28 cellular contexts compared by ENCODE assay signal in genomic region chrX:40966204-40966820, GRCh38.
DNase-seq lines count a peak whose midpoint lies in the region; ATAC-seq, FAIRE-seq and TF ChIP-seq lines count a peak whose summit lies in the region.
"Had no signal": no experiment of that assay in that cellular context is flagged by ENCODE, and none has a peak within 500 bp of the region (broad histone marks: within the 10 kb centered on the region; RNA-seq: fewer than 3 reads in every experiment).

No MANE protein-coding gene starts in this region.

- peak overlapping the region; percentile 76 for H3K27ac Mint-ChIP-seq in activated naive CD4-positive, alpha-beta T cell treated with anti-CD3 and anti-CD28 coated beads, Interleukin-2, amount 50 U/mL, for 24 hours
- H3K27ac Mint-ChIP-seq: activated CD4-positive, alpha-beta T cell treated with anti-CD3 and anti-CD28 coated beads for 36 hours; activated CD8-positive, alpha-beta T cell treated with anti-CD3 and anti-CD28 coated beads, Interleukin-2, amount 10 ng/mL, durations not matched to agents 7 days and 5 days; activated naive CD8-positive, alpha-beta T cell treated with anti-CD3 and anti-CD28 coated beads, Interleukin-2, amount 10 ng/mL, durations not matched to agents 7 days and 5 days; CD4-positive, CD25-positive, alpha-beta regulatory T cell; GM23338; immature natural killer cell; stimulated activated naive CD8-positive, alpha-beta T cell treated with anti-CD3 and anti-CD28 coated beads, Interleukin-15, Interleukin-2, amounts not matched to agents 100 ng/mL and 50 ng/mL, for 24 hours had no signal

- H3K4me1 ChIP-seq in left lung (peaks cover 0 to 5% of the 10 kb centered on the region in 2 donors), gastrocnemius medialis (peaks cover 0 to 7% of the 10 kb centered on the region in 2 donors)
- H3K4me1 ChIP-seq: ascending aorta, sigmoid colon, thyroid gland had no signal

- H3K27me3 ChIP-seq in bronchial epithelial cell (ENCODE audit: control insufficient read depth, insufficient read depth, low read length): no peaks in the 10 kb centered on the region
- H3K27me3 ChIP-seq in left lung: no peaks in the 10 kb centered on the region
- no peaks in the 10 kb centered on the region for H3K27me3 ChIP-seq in gastrocnemius medialis
- H3K27me3 ChIP-seq: ascending aorta, sigmoid colon, thyroid gland had no signal

- ATAC-seq in left lung (no peak), gastrocnemius medialis (no peak)
- ATAC-seq: activated CD4-positive, alpha-beta T cell treated with anti-CD3 and anti-CD28 coated beads for 36 hours; activated CD8-positive, alpha-beta T cell treated with anti-CD3 and anti-CD28 coated beads, Interleukin-2, amount 10 ng/mL, durations not matched to agents 7 days and 5 days; GM23338; naive thymus-derived CD8-positive, alpha-beta T cell; SK-N-SH treated with all-trans-retinoic acid at 6 μM for 48 hours had no signal

- H3K27ac ChIP-seq in left lung (peak overlapping the region; percentile 0 to 65), gastrocnemius medialis (peak overlapping the region; percentile 12 to 59 (median 50)), substantia nigra (ENCODE audit: low read depth, low read length, poor library complexity, severe bottlenecking) (no peak overlapping the region)
- H3K27ac ChIP-seq: 22Rv1, ascending aorta, sigmoid colon, thyroid gland had no signal

- no peak overlapping the region for H3K4me3 Mint-ChIP-seq in activated naive CD4-positive, alpha-beta T cell treated with anti-CD3 and anti-CD28 coated beads, Interleukin-2, amount 50 U/mL, for 24 hours
- H3K4me3 Mint-ChIP-seq: activated CD4-positive, alpha-beta T cell treated with anti-CD3 and anti-CD28 coated beads for 36 hours; activated CD8-positive, alpha-beta T cell treated with anti-CD3 and anti-CD28 coated beads, Interleukin-2, amount 10 ng/mL, durations not matched to agents 7 days and 5 days; activated naive CD8-positive, alpha-beta T cell treated with anti-CD3 and anti-CD28 coated beads, Interleukin-2, amount 10 ng/mL, durations not matched to agents 7 days and 5 days; CD4-positive, CD25-positive, alpha-beta regulatory T cell; GM23338; immature natural killer cell; naive thymus-derived CD8-positive, alpha-beta T cell; stimulated activated naive CD8-positive, alpha-beta T cell treated with anti-CD3 and anti-CD28 coated beads, Interleukin-15, Interleukin-2, amounts not matched to agents 100 ng/mL and 50 ng/mL, for 24 hours had no signal

- H3K36me3 ChIP-seq in bronchial epithelial cell (ENCODE audit: control insufficient read depth, insufficient read depth, low read length): no peaks in the 10 kb centered on the region
- no peaks in the 10 kb centered on the region for H3K36me3 ChIP-seq in left lung
- no peaks in the 10 kb centered on the region for H3K36me3 ChIP-seq in gastrocnemius medialis
- H3K36me3 ChIP-seq: ascending aorta, sigmoid colon, thyroid gland had no signal

- no peak for FAIRE-seq in bronchial epithelial cell (lab: Jason Lieb, UNC)

- H3K36me3 Mint-ChIP-seq in activated naive CD4-positive, alpha-beta T cell treated with anti-CD3 and anti-CD28 coated beads, Interleukin-2, amount 50 U/mL, for 24 hours: no peaks in the 10 kb centered on the region
- H3K36me3 Mint-ChIP-seq: CD4-positive, CD25-positive, alpha-beta regulatory T cell; immature natural killer cell had no signal

- intact Hi-C loops in left lung (cut with DNase I): no loop called here
- intact Hi-C loops in gastrocnemius medialis (cut with DNase I; ENCODE audit: low total_unique reads): no loop called here

- peaks cover 5% of the 10 kb centered on the region for H3K4me1 Mint-ChIP-seq in activated naive CD4-positive, alpha-beta T cell treated with anti-CD3 and anti-CD28 coated beads, Interleukin-2, amount 50 U/mL, for 24 hours
- H3K4me1 Mint-ChIP-seq: activated naive CD8-positive, alpha-beta T cell treated with anti-CD3 and anti-CD28 coated beads, Interleukin-2, amount 10 ng/mL, durations not matched to agents 7 days and 5 days; GM23338; immature natural killer cell had no signal

- DNase-seq in activated naive CD4-positive, alpha-beta T cell treated with anti-CD3 and anti-CD28 coated beads, Interleukin-2, amount 50 U/mL, for 16 hours: no peak
- DNase-seq in bronchial epithelial cell (ENCODE audit: low read depth): peak; percentile 52
- no peak for DNase-seq in left lung
- no peak for DNase-seq in gastrocnemius medialis
- DNase-seq in GM20000 (ENCODE audit: low spot score): no peak
- no peak for DNase-seq in cerebellar cortex (ENCODE audit: low spot score)
- DNase-seq in substantia nigra (lab: John Stamatoyannopoulos, UW): no peak
- DNase-seq: activated CD4-positive, alpha-beta T cell treated with anti-CD3 and anti-CD28 coated beads for 36 hours; activated CD8-positive, alpha-beta T cell treated with anti-CD3 and anti-CD28 coated beads, Interleukin-2, amount 10 ng/mL, durations not matched to agents 7 days and 5 days; activated effector memory CD4-positive, alpha-beta T cell treated with Interleukin-2 at 50 U/mL for 16 hours; activated naive CD8-positive, alpha-beta T cell treated with anti-CD3 and anti-CD28 coated beads, Interleukin-2, amount 10 ng/mL, durations not matched to agents 7 days and 5 days; CD4-positive, CD25-positive, alpha-beta regulatory T cell; effector CD4-positive, alpha-beta T cell; erythroblast; foreskin fibroblast; hippocampal formation; immature natural killer cell; Kasumi-1; naive thymus-derived CD8-positive, alpha-beta T cell; posterior cingulate gyrus; sigmoid colon; thyroid gland had no signal

- no peaks in the 10 kb centered on the region for H3K9me3 ChIP-seq in left lung
- H3K9me3 ChIP-seq in gastrocnemius medialis: no peaks in the 10 kb centered on the region
- H3K9me3 ChIP-seq: sigmoid colon, thyroid gland had no signal

- no peak for TF ChIP-seq CTCF in bronchial epithelial cell (IDR thresholded peaks at IDR 0.05; ENCODE audit: insufficient read depth, low read length, severe bottlenecking)
- no peak for TF ChIP-seq CTCF in left lung (IDR thresholded peaks at IDR 0.05)
- no peak for TF ChIP-seq CTCF in gastrocnemius medialis (IDR thresholded peaks at IDR 0.05 in 4 of 5, conservative IDR thresholded peaks at IDR 0.05 in 1 of 5)
- TF ChIP-seq CTCF in GM20000 (IDR thresholded peaks at IDR 0.05; ENCODE audit: extremely low read depth, missing control alignments): no peak

- in situ Hi-C loops in gastrocnemius medialis (cut with MboI; ENCODE audit: low sequenced_read_pairs in 4 of 4): no loop called here

- no peak overlapping the region for H3K4me3 ChIP-seq in bronchial epithelial cell (ENCODE audit: low read depth, low read length)
- H3K4me3 ChIP-seq in left lung: no peak overlapping the region
- H3K4me3 ChIP-seq in gastrocnemius medialis: no peak overlapping the region
- H3K4me3 ChIP-seq: ascending aorta, GM23338, sigmoid colon, thyroid gland had no signal

- H3K27me3 Mint-ChIP-seq in activated naive CD4-positive, alpha-beta T cell treated with anti-CD3 and anti-CD28 coated beads, Interleukin-2, amount 50 U/mL, for 24 hours: no peaks in the 10 kb centered on the region
- H3K27me3 Mint-ChIP-seq: activated CD4-positive, alpha-beta T cell treated with anti-CD3 and anti-CD28 coated beads for 36 hours; activated naive CD8-positive, alpha-beta T cell treated with anti-CD3 and anti-CD28 coated beads, Interleukin-2, amount 10 ng/mL, durations not matched to agents 7 days and 5 days; CD4-positive, CD25-positive, alpha-beta regulatory T cell; stimulated activated naive CD8-positive, alpha-beta T cell treated with anti-CD3 and anti-CD28 coated beads, Interleukin-15, Interleukin-2, amounts not matched to agents 100 ng/mL and 50 ng/mL, for 24 hours had no signal

- no peaks in the 10 kb centered on the region for H3K9me3 Mint-ChIP-seq in activated naive CD4-positive, alpha-beta T cell treated with anti-CD3 and anti-CD28 coated beads, Interleukin-2, amount 50 U/mL, for 24 hours
- H3K9me3 Mint-ChIP-seq: stimulated activated naive CD8-positive, alpha-beta T cell treated with anti-CD3 and anti-CD28 coated beads, Interleukin-15, Interleukin-2, amounts not matched to agents 100 ng/mL and 50 ng/mL, for 24 hours had no signal

- no peak for TF ChIP-seq POLR2A in gastrocnemius medialis (IDR thresholded peaks at IDR 0.05)
